ENCODE assay signal across 9 cellular contexts in the genomic region with DNA sequence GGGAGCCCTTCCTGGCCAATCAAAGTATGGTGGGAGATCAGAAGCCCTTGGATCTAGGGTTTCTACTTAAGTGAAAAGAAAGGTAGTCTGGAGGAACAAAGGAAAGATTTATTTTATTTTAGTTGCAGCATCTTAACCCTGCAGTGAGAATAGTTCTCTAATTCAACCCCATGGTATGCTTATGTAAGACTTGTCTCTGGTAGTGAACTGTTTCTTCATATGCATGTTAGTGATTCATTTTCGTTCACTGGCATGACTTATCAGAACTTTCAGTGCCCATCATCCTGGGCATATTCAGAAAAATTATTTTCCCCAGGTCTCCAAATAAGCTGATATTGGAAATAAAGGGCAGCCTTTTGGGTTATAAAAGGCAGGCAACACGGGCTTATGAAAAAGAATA.
"Had no signal": no experiment of that assay in that cellular context is flagged by ENCODE, and none has a peak within 500 bp of the region (broad histone marks: within the 10 kb centered on the region; RNA-seq: fewer than 3 reads in every experiment).

No MANE protein-coding gene starts in this region.

- DNase-seq: GM23248, GOT3, H7, H9, HCEC 1CT, HFFc6 had no signal

- H3K4me1 ChIP-seq: HAP-1 had no signal

- H3K4me3 ChIP-seq: GM23248, GM23338, HAP-1 had no signal

- ATAC-seq: GM23338, HCT116 had no signal

- H3K27ac ChIP-seq: GM23248 had no signal

- H3K36me3 ChIP-seq: HAP-1 had no signal

- H3K9me3 ChIP-seq: HAP-1 had no signal
